In genomic region chr4:26355392-26356052, GRCh38 we compare ENCODE assay signal across 24 cellular contexts. TPM values are rescaled to one million over a fixed set of nuclear protein-coding genes. Genes with fewer than 3 reads are reported as not detected.
DNase-seq lines count a peak whose midpoint lies in the region; ATAC-seq and TF ChIP-seq lines count a peak whose summit lies in the region.
"Had no signal": no experiment of that assay in that cellular context is flagged by ENCODE, and none has a peak within 500 bp of the region (broad histone marks: within the 10 kb centered on the region; RNA-seq: fewer than 3 reads in every experiment).

No MANE protein-coding gene starts in this region.

- TF ChIP-seq RAD21 in IMR-90 (IDR thresholded peaks at IDR 0.05; ENCODE audit: low read length) = no peak

- peak; percentile 22 for ATAC-seq in activated naive CD8-positive, alpha-beta T cell treated with anti-CD3 and anti-CD28 coated beads, Interleukin-2, amount 10 ng/mL, durations not matched to agents 7 days and 5 days (ENCODE audit: low read depth)
- no peak for ATAC-seq in IMR-90 (ENCODE audit: low read depth)
- no peak for ATAC-seq in activated T-helper 17 cell treated with anti-CD3 and anti-CD28 coated beads, Interleukin-2, amount 50 U/mL, for 72 hours (replicated peaks)
- ATAC-seq: esophagus mucosa had no signal

- H2BK120ac ChIP-seq in IMR-90 (ENCODE audit: low read depth, low read length) = no peak overlapping the region

- in situ Hi-C loops in IMR-90 (cut with MboI; ENCODE audit: low sequenced_read_pairs) = no loop called here

- H3K36me3 ChIP-seq in IMR-90 (ENCODE audit: control insufficient read depth, insufficient read depth, low read length) = no peaks in the 10 kb centered on the region
- H3K36me3 ChIP-seq: left lung, stomach, transverse colon had no signal

- H2BK20ac ChIP-seq in IMR-90 (ENCODE audit: low read depth, low read length) = no peak overlapping the region

- TSS peak; percentile 2 for BruUV-seq in IMR-90 (replicated peaks; lab: Mats Ljungman, UMichigan)

- no peaks in the 10 kb centered on the region for H3K9me3 ChIP-seq in IMR-90 (ENCODE audit: control insufficient read depth, insufficient read depth, low read length)
- H3K9me3 ChIP-seq: Caco-2, left lung, stomach, transverse colon had no signal

- H2AFZ ChIP-seq in IMR-90 (replicated peaks; ENCODE audit: low read length, poor library complexity) = no peak overlapping the region
- H2AFZ ChIP-seq: GM23248 had no signal

- H3K27ac ChIP-seq in IMR-90 (ENCODE audit: insufficient read depth, low read length) (no peak overlapping the region), dorsolateral prefrontal cortex (peak overlapping the region in 37 of 59 donors; percentile 1 to 74 (median 50))
- H3K27ac ChIP-seq: GM23248, transverse colon had no signal

- no peak overlapping the region for H4K8ac ChIP-seq in IMR-90 (ENCODE audit: low read depth in 2 of 2, low read length in 2 of 2)

- H3K9ac ChIP-seq in IMR-90 (ENCODE audit: low read depth, low read length) = no peak overlapping the region
- H3K9ac ChIP-seq: GM23248 had no signal

- no peak overlapping the region for H3K18ac ChIP-seq in IMR-90 (ENCODE audit: low read depth, low read length)

- no peak overlapping the region for H3K56ac ChIP-seq in IMR-90 (ENCODE audit: extremely low read depth, insufficient read depth, low read length)

- H4K20me1 ChIP-seq in IMR-90 (ENCODE audit: insufficient read depth, low read length) = peaks cover 88% of the 10 kb centered on the region

- no peak overlapping the region for H2BK15ac ChIP-seq in IMR-90 (ENCODE audit: low read depth, low read length)

- WGBS in IMR-90 (ENCODE audit: extremely low coverage in 2 of 2, insufficient read length in 1 of 2), 2 experiments = no CpG with 5 or more reads among the region's 1 CpG

- peaks cover 8% of the 10 kb centered on the region for H3K36me3 Mint-ChIP-seq in activated naive CD8-positive, alpha-beta T cell treated with anti-CD3 and anti-CD28 coated beads, Interleukin-2, amount 10 ng/mL, durations not matched to agents 7 days and 5 days
- H3K36me3 Mint-ChIP-seq in activated naive CD8-positive, alpha-beta T cell treated with anti-CD3 and anti-CD28 coated beads for 36 hours = peaks cover 11% of the 10 kb centered on the region
- H3K36me3 Mint-ChIP-seq in activated T-helper 17 cell treated with anti-CD3 and anti-CD28 coated beads, Interleukin-2, amount 50 U/mL, for 72 hours (ENCODE audit: low read depth) = peaks cover 40% of the 10 kb centered on the region
- H3K36me3 Mint-ChIP-seq in activated T-cell treated with anti-CD3 and anti-CD28 coated beads, Interleukin-2, amount 50 U/mL, for 24 hours (ENCODE audit: low read depth) = peaks cover 20% of the 10 kb centered on the region

- no peak overlapping the region for H3K4me3 Mint-ChIP-seq in activated naive CD8-positive, alpha-beta T cell treated with anti-CD3 and anti-CD28 coated beads, Interleukin-2, amount 10 ng/mL, durations not matched to agents 7 days and 5 days
- H3K4me3 Mint-ChIP-seq in activated naive CD8-positive, alpha-beta T cell treated with anti-CD3 and anti-CD28 coated beads for 36 hours = no peak overlapping the region
- no peak overlapping the region for H3K4me3 Mint-ChIP-seq in activated T-helper 17 cell treated with anti-CD3 and anti-CD28 coated beads, Interleukin-2, amount 50 U/mL, for 72 hours
- no peak overlapping the region for H3K4me3 Mint-ChIP-seq in activated T-cell treated with anti-CD3 and anti-CD28 coated beads, Interleukin-2, amount 50 U/mL, for 24 hours
- H3K4me3 Mint-ChIP-seq: B cell had no signal

- H4K91ac ChIP-seq in IMR-90 (ENCODE audit: insufficient read depth, low read depth, low read length) = no peak overlapping the region

- TF ChIP-seq CTCF in IMR-90 (conservative IDR thresholded peaks at IDR 0.05; ENCODE audit: low read depth, low read length) = no peak
- no peak for TF ChIP-seq CTCF in dorsolateral prefrontal cortex (IDR thresholded peaks at IDR 0.05 in 54 of 56, conservative IDR thresholded peaks at IDR 0.05 in 2 of 56; ENCODE audit: low read depth in 1 of 56, partially characterized antibody in 56 of 56)

- dilution Hi-C loops in IMR-90 (cut with HindIII; ENCODE audit: low sequenced_read_pairs, unreplicated experiment) = no loop called here

- H3K27ac Mint-ChIP-seq in activated naive CD8-positive, alpha-beta T cell treated with anti-CD3 and anti-CD28 coated beads, Interleukin-2, amount 10 ng/mL, durations not matched to agents 7 days and 5 days = no peak overlapping the region
- no peak overlapping the region for H3K27ac Mint-ChIP-seq in activated naive CD8-positive, alpha-beta T cell treated with anti-CD3 and anti-CD28 coated beads for 36 hours
- no peak overlapping the region for H3K27ac Mint-ChIP-seq in activated T-helper 17 cell treated with anti-CD3 and anti-CD28 coated beads, Interleukin-2, amount 50 U/mL, for 72 hours
- no peak overlapping the region for H3K27ac Mint-ChIP-seq in activated T-cell treated with anti-CD3 and anti-CD28 coated beads, Interleukin-2, amount 50 U/mL, for 24 hours
- H3K27ac Mint-ChIP-seq: B cell had no signal

- H3K4me1 Mint-ChIP-seq in activated naive CD8-positive, alpha-beta T cell treated with anti-CD3 and anti-CD28 coated beads, Interleukin-2, amount 10 ng/mL, durations not matched to agents 7 days and 5 days = peaks cover 9% of the 10 kb centered on the region
- H3K4me1 Mint-ChIP-seq in activated naive CD8-positive, alpha-beta T cell treated with anti-CD3 and anti-CD28 coated beads for 36 hours = peaks cover 25% of the 10 kb centered on the region
- peaks cover 21% of the 10 kb centered on the region for H3K4me1 Mint-ChIP-seq in activated T-helper 17 cell treated with anti-CD3 and anti-CD28 coated beads, Interleukin-2, amount 50 U/mL, for 72 hours
- peaks cover 34% of the 10 kb centered on the region for H3K4me1 Mint-ChIP-seq in activated T-cell treated with anti-CD3 and anti-CD28 coated beads, Interleukin-2, amount 50 U/mL, for 24 hours (ENCODE audit: low read depth)

- no peak for DNase-seq in activated naive CD8-positive, alpha-beta T cell treated with anti-CD3 and anti-CD28 coated beads, Interleukin-2, amount 10 ng/mL, durations not matched to agents 7 days and 5 days
- no peak for DNase-seq in activated naive CD8-positive, alpha-beta T cell treated with anti-CD3 and anti-CD28 coated beads for 36 hours
- DNase-seq in IMR-90 (no peak), dorsolateral prefrontal cortex (no peak), germinal center (ENCODE audit: low spot score) (no peak), activated gamma-delta T cell (lab: John Stamatoyannopoulos, UW) (no peak)
- DNase-seq in activated T-cell treated with anti-CD3 and anti-CD28 coated beads, Interleukin-2, amount 50 U/mL, for 24 hours = no peak
- DNase-seq: activated T-cell treated with anti-CD3 and anti-CD28 coated beads for 4 hours; amniotic stem cell; Caco-2; effector memory CD4-positive, alpha-beta T cell; hippocampal formation; left lung; NCI-H1092 treated with DMSO at 0.1 percent for 48 hours; NCI-H1930; occipital lobe; stimulated activated CD8-positive, alpha-beta memory T cell treated with anti-CD3 and anti-CD28 coated beads, Interleukin-4, amount 100 ng/mL, for 48 hours; stomach; T-helper 9 cell; transverse colon had no signal

- no peaks in the 10 kb centered on the region for H3K27me3 Mint-ChIP-seq in activated naive CD8-positive, alpha-beta T cell treated with anti-CD3 and anti-CD28 coated beads, Interleukin-2, amount 10 ng/mL, durations not matched to agents 7 days and 5 days
- no peaks in the 10 kb centered on the region for H3K27me3 Mint-ChIP-seq in activated naive CD8-positive, alpha-beta T cell treated with anti-CD3 and anti-CD28 coated beads for 36 hours
- no peaks in the 10 kb centered on the region for H3K27me3 Mint-ChIP-seq in activated T-helper 17 cell treated with anti-CD3 and anti-CD28 coated beads, Interleukin-2, amount 50 U/mL, for 72 hours
- H3K27me3 Mint-ChIP-seq in activated T-cell treated with anti-CD3 and anti-CD28 coated beads, Interleukin-2, amount 50 U/mL, for 24 hours = no peaks in the 10 kb centered on the region
- H3K27me3 Mint-ChIP-seq: B cell had no signal

- peaks cover 9% of the 10 kb centered on the region for H3K4me1 ChIP-seq in IMR-90 (ENCODE audit: control insufficient read depth, insufficient read depth, low read length)
- H3K4me1 ChIP-seq: Caco-2 had no signal

- peaks cover 22 to 65% of the 10 kb centered on the region in 2 experiments for H3K79me1 ChIP-seq in IMR-90 (ENCODE audit: low read depth in 1 of 2, low read length in 2 of 2)

- H2AK9ac ChIP-seq in IMR-90 (replicated peaks; ENCODE audit: low read depth, low read length, poor library complexity) = no peak overlapping the region

- no peak overlapping the region for H2AK5ac ChIP-seq in IMR-90 (ENCODE audit: low read depth, low read length)

- peaks cover 19% of the 10 kb centered on the region for H3K9me1 ChIP-seq in IMR-90 (ENCODE audit: insufficient read depth, low read length)

- H3K27me3 ChIP-seq in IMR-90 (ENCODE audit: control insufficient read depth, insufficient read depth, low read length) = no peaks in the 10 kb centered on the region
- no peaks in the 10 kb centered on the region for H3K27me3 ChIP-seq in dorsolateral prefrontal cortex
- H3K27me3 ChIP-seq: left lung, stomach, transverse colon had no signal

- no peak overlapping the region for H2BK5ac ChIP-seq in IMR-90 (ENCODE audit: low read depth, low read length, poor library complexity, severe bottlenecking)

- TF ChIP-seq POLR2A in IMR-90 (IDR thresholded peaks at IDR 0.05; ENCODE audit: low read depth, low read length) = no peak

- H3K9me3 Mint-ChIP-seq in activated naive CD8-positive, alpha-beta T cell treated with anti-CD3 and anti-CD28 coated beads, Interleukin-2, amount 10 ng/mL, durations not matched to agents 7 days and 5 days = no peaks in the 10 kb centered on the region
- no peaks in the 10 kb centered on the region for H3K9me3 Mint-ChIP-seq in activated naive CD8-positive, alpha-beta T cell treated with anti-CD3 and anti-CD28 coated beads for 36 hours
- H3K9me3 Mint-ChIP-seq in activated T-helper 17 cell treated with anti-CD3 and anti-CD28 coated beads, Interleukin-2, amount 50 U/mL, for 72 hours = no peaks in the 10 kb centered on the region
- no peaks in the 10 kb centered on the region for H3K9me3 Mint-ChIP-seq in activated T-cell treated with anti-CD3 and anti-CD28 coated beads, Interleukin-2, amount 50 U/mL, for 24 hours

- no peak overlapping the region for H3K4ac ChIP-seq in IMR-90 (ENCODE audit: low read depth, low read length)

- 0 out of 2 replicates have a peak overlapping the region, but pooled peaks have one; percentile 29 for H3K14ac ChIP-seq in IMR-90 (replicated peaks; ENCODE audit: low read depth, low read length)

- intact Hi-C loops in IMR-90 (cut with micrococcal nuclease) (no loop called here), dorsolateral prefrontal cortex (cut with DNase I) (no loop called here)

- H3K23ac ChIP-seq in IMR-90 (ENCODE audit: low read depth, low read length) = peak overlapping the region; percentile 75; the same call in 1 of the 2 replicates

- no peak overlapping the region for H4K5ac ChIP-seq in IMR-90 (ENCODE audit: low read depth, low read length)

- CTCF ChIA-PET in IMR-90 (lab: Yijun Ruan, JAX) = no interaction called here

- no peak overlapping the region for H3K4me3 ChIP-seq in IMR-90 (ENCODE audit: insufficient read depth, low read depth, low read length)
- no peak overlapping the region for H3K4me3 ChIP-seq in dorsolateral prefrontal cortex
- H3K4me3 ChIP-seq: GM23248, left lung, stomach, transverse colon had no signal

- H3K4me2 ChIP-seq in IMR-90 (ENCODE audit: low read depth, low read length) = no peak overlapping the region

- POLR2A ChIA-PET in activated naive CD8-positive, alpha-beta T cell treated with anti-CD3 and anti-CD28 coated beads, Interleukin-2, amount 10 ng/mL, durations not matched to agents 7 days and 5 days (lab: Charles Lee) = interaction anchor here (0.7 kb wide), 1 partner anchor 40 kb away, joined by 3 read pairs; no protein-coding TSS in a partner anchor
- POLR2A ChIA-PET in IMR-90 (lab: Charles Lee; ENCODE audit: unreplicated experiment) = no interaction called here

RNA-seq across cellular contexts. Expression of gene RBPJ, which starts 34.7 kb away (rescaled TPM):
- total RNA-seq in activated naive CD8-positive, alpha-beta T cell treated with anti-CD3 and anti-CD28 coated beads, Interleukin-2, amount 10 ng/mL, durations not matched to agents 7 days and 5 days = 10 to 100 TPM; 60.7 to 75.3 TPM
- 10 to 100 TPM; 88.7 to 93.5 TPM for total RNA-seq in activated naive CD8-positive, alpha-beta T cell treated with anti-CD3 and anti-CD28 coated beads for 36 hours
- total RNA-seq in IMR-90 (2012; rRNA removed) = 148 and 172 TPM in 2 replicates
- polyA plus RNA-seq in IMR-90 (2012; rRNA removed) = 49.3 and 50.3 TPM in 2 replicates
- polyA plus RNA-seq in IMR-90 (2012; cell fraction: cytosol; rRNA removed) = 12.3 and 12.6 TPM in 2 replicates
- polyA plus RNA-seq in IMR-90 (2012; cell fraction: nucleus; rRNA removed; ENCODE audit: low replicate concordance) = 34.5 and 215 TPM in 2 replicates
- 100 to 1,000 TPM in 35 of 120 experiments, 10 to 100 TPM in 85; 61.1 to 192 (median 89.2) TPM for total RNA-seq in dorsolateral prefrontal cortex
- total RNA-seq in activated T-helper 17 cell treated with anti-CD3 and anti-CD28 coated beads, Interleukin-2, amount 50 U/mL, for 72 hours = 100 to 1,000 TPM; 238 to 481 TPM
